ENCODE assay signal across 12 cellular contexts in the genomic region with DNA sequence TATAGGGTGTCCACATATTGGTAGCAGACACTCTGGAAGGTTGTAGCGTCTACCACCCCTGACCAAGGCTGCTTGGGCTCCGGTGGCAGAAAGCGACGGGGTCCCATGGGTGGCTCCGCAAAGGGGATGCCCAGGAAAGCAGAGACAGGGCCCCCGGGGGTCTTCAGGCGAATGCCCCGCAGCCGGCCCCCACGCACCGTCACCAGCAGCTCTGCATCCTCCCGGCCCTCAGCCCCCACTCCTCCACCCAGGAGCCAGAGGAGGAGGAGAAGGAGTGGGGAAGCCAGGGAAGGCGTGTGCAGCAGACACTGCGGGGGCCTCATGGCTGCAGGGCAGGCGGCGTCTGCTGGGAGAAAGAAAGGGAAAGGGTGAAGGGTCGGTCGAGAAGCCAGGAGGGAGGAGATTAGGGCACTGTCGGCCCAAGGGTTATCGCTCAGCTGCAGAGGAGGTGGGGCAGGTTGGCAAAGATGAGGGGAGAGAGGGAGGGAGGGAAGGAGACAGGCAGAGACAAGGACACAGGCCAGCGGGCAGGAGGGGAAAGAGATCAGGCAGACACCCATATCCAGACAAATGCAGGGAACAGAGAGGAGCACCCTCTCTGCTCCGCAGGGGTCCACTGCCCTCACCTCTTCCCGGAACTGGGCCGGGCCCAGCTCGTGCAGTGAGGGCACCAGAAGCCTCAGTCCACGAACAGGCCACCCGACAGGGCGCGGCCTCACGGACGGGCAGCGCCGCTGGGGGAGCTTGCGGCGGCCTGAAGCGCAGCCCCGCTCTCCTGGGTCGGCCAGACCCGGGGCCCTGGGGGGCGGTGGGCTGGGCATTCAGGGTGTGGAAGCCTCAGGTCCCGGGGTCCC. TPM values are rescaled to one million over a fixed set of nuclear protein-coding genes. Genes with fewer than 3 reads are reported as not detected.
A peak's percentile ranks its signal among the peaks of the same experiment; 100 is the strongest.
DNase-seq lines count a peak whose midpoint lies in the region; ATAC-seq, FAIRE-seq and TF ChIP-seq lines count a peak whose summit lies in the region.
"Had no signal": no experiment of that assay in that cellular context is flagged by ENCODE, and none has a peak within 500 bp of the region (broad histone marks: within the 10 kb centered on the region; RNA-seq: fewer than 3 reads in every experiment).

No MANE protein-coding gene starts in this region.

- peak overlapping the region; percentile 39 for H3K4me3 Mint-ChIP-seq in activated T-helper 2 cell treated with anti-CD3 and anti-CD28 coated beads, Interferon-gamma antibody, Interleukin-2, Interleukin-4, amounts not matched to agents 10 μg/mL and 5 μg/mL and 100 μg/mL, durations not matched to agents 14 hours and 24 hours and 36 hours (ENCODE audit: low read depth)
- H3K4me3 Mint-ChIP-seq in osteocyte (ENCODE audit: unreplicated experiment): no peak overlapping the region
- no peak overlapping the region for H3K4me3 Mint-ChIP-seq in T-helper 2 cell treated with Interferon-gamma antibody and Interleukin-4, amounts not matched to agents 5 μg/mL and 100 μg/mL, for 36 hours

- H3K4me3 ChIP-seq in heart right ventricle (peak overlapping the region in 7 of 10 donors; percentile 46 to 61 (median 58)), mesodermal cell (ENCODE audit: extremely low read depth, insufficient read depth, low read length, poor library complexity, severe bottlenecking) (peak overlapping the region; percentile 69)

- H3K9me3 Mint-ChIP-seq in activated T-helper 2 cell treated with anti-CD3 and anti-CD28 coated beads, Interferon-gamma antibody, Interleukin-2, Interleukin-4, amounts not matched to agents 10 μg/mL and 5 μg/mL and 100 μg/mL, durations not matched to agents 14 hours and 24 hours and 36 hours: no peaks in the 10 kb centered on the region
- H3K9me3 Mint-ChIP-seq in osteocyte (ENCODE audit: unreplicated experiment): no peaks in the 10 kb centered on the region
- H3K9me3 Mint-ChIP-seq in T-helper 2 cell treated with Interferon-gamma antibody and Interleukin-4, amounts not matched to agents 5 μg/mL and 100 μg/mL, for 36 hours: no peaks in the 10 kb centered on the region

- H3K27me3 Mint-ChIP-seq in activated T-helper 2 cell treated with anti-CD3 and anti-CD28 coated beads, Interferon-gamma antibody, Interleukin-2, Interleukin-4, amounts not matched to agents 10 μg/mL and 5 μg/mL and 100 μg/mL, durations not matched to agents 14 hours and 24 hours and 36 hours (ENCODE audit: low read depth): peaks cover 50% of the 10 kb centered on the region
- peaks cover 17% of the 10 kb centered on the region for H3K27me3 Mint-ChIP-seq in osteocyte (ENCODE audit: unreplicated experiment)
- peaks cover 55% of the 10 kb centered on the region for H3K27me3 Mint-ChIP-seq in T-helper 2 cell treated with Interferon-gamma antibody and Interleukin-4, amounts not matched to agents 5 μg/mL and 100 μg/mL, for 36 hours (ENCODE audit: low read depth)

- H3K4me1 ChIP-seq in heart right ventricle (peaks cover 8 to 46% (median 31%) of the 10 kb centered on the region in 9 donors), mesodermal cell (ENCODE audit: control insufficient read depth, insufficient read depth, low read length, poor library complexity, severe bottlenecking) (peaks cover 16% of the 10 kb centered on the region)

- H3K36me3 Mint-ChIP-seq in activated T-helper 2 cell treated with anti-CD3 and anti-CD28 coated beads, Interferon-gamma antibody, Interleukin-2, Interleukin-4, amounts not matched to agents 10 μg/mL and 5 μg/mL and 100 μg/mL, durations not matched to agents 14 hours and 24 hours and 36 hours (ENCODE audit: low read depth): no peaks in the 10 kb centered on the region
- H3K36me3 Mint-ChIP-seq in osteocyte (ENCODE audit: unreplicated experiment): no peaks in the 10 kb centered on the region
- no peaks in the 10 kb centered on the region for H3K36me3 Mint-ChIP-seq in T-helper 2 cell treated with Interferon-gamma antibody and Interleukin-4, amounts not matched to agents 5 μg/mL and 100 μg/mL, for 36 hours (ENCODE audit: low read depth)
- H3K36me3 Mint-ChIP-seq: CD4-positive, CD25-positive, alpha-beta regulatory T cell had no signal

- H3K9me3 ChIP-seq in heart right ventricle (no peaks in the 10 kb centered on the region), mesodermal cell (ENCODE audit: control insufficient read depth, low read length) (no peaks in the 10 kb centered on the region)
- H3K9me3 ChIP-seq: gastroesophageal sphincter had no signal

- 40 to 45% methylated on average over 41 of the region's 41 CpGs for WGBS in heart right ventricle, 2 donors
- WGBS in mesodermal cell (ENCODE audit: insufficient coverage in 2 of 2), 2 experiments: 43 to 54% methylated on average over 32 to 38 of the region's 41 CpGs

- H3K27ac ChIP-seq in heart right ventricle (no peak overlapping the region), mesodermal cell (ENCODE audit: low read depth, low read length, severe bottlenecking) (no peak overlapping the region)

- POLR2A ChIA-PET in GM10248 (lab: Yijun Ruan, JAX): interaction anchor here (0.6 to 0.8 kb wide), 2 partner anchors 20 to 123 kb away, joined by 3 to 4 read pairs; a partner anchor contains a TSS

- H3K36me3 ChIP-seq in heart right ventricle (no peaks in the 10 kb centered on the region), mesodermal cell (ENCODE audit: control insufficient read depth, insufficient read depth, low read length) (peaks cover 3% of the 10 kb centered on the region)
- H3K36me3 ChIP-seq: gastroesophageal sphincter had no signal

- no peak for TF ChIP-seq CTCF in heart right ventricle (IDR thresholded peaks at IDR 0.05)
- TF ChIP-seq CTCF in osteocyte (IDR thresholded peaks at IDR 0.05): no peak
- no peak for TF ChIP-seq CTCF in GM10248 (IDR thresholded peaks at IDR 0.05; ENCODE audit: control extremely low read depth, extremely low read depth, low read depth, missing control alignments)

- no peak for ATAC-seq in heart right ventricle
- no peak for ATAC-seq in left cardiac atrium
- ATAC-seq: gastroesophageal sphincter had no signal

- intact Hi-C loops in heart right ventricle (cut with DNase I) (loop anchor here in 5 of 10 donors (1.0 to 10.0 kb wide), 6 partner anchors 165 to 391 kb away; no protein-coding TSS in a partner anchor), left cardiac atrium (cut with DNase I) (loop anchor here in 1 of 2 donors (10.0 kb wide), 1 partner anchor 281 kb away; no protein-coding TSS in a partner anchor)
- intact Hi-C loops in activated T-helper 2 cell treated with anti-CD3 and anti-CD28 coated beads, Interferon-gamma antibody, Interleukin-2, Interleukin-4, amounts not matched to agents 10 μg/mL and 5 μg/mL and 100 μg/mL, durations not matched to agents 14 hours and 24 hours and 36 hours (cut with micrococcal nuclease): no loop called here

- CTCF ChIA-PET in GM10248 (lab: Yijun Ruan, JAX): interaction anchor here (0.6 to 3.5 kb wide), 11 partner anchors 11 to 389 kb away, joined by 3 to 16 read pairs (median 5); a partner anchor contains a TSS

- FAIRE-seq in urothelium cell line (lab: Jason Lieb, UNC): peak; percentile 63

- no peak overlapping the region for H3K27ac Mint-ChIP-seq in activated T-helper 2 cell treated with anti-CD3 and anti-CD28 coated beads, Interferon-gamma antibody, Interleukin-2, Interleukin-4, amounts not matched to agents 10 μg/mL and 5 μg/mL and 100 μg/mL, durations not matched to agents 14 hours and 24 hours and 36 hours
- no peak overlapping the region for H3K27ac Mint-ChIP-seq in osteocyte (ENCODE audit: unreplicated experiment)
- H3K27ac Mint-ChIP-seq in T-helper 2 cell treated with Interferon-gamma antibody and Interleukin-4, amounts not matched to agents 5 μg/mL and 100 μg/mL, for 36 hours: no peak overlapping the region
- H3K27ac Mint-ChIP-seq: CD4-positive, CD25-positive, alpha-beta regulatory T cell had no signal

- DNase-seq in heart right ventricle: no peak
- no peak for DNase-seq in left cardiac atrium
- DNase-seq in activated T-helper 2 cell treated with anti-CD3 and anti-CD28 coated beads, Interferon-gamma antibody, Interleukin-2, Interleukin-4, amounts not matched to agents 10 μg/mL and 5 μg/mL and 100 μg/mL, durations not matched to agents 14 hours and 24 hours and 36 hours (ENCODE audit: low spot score): no peak
- DNase-seq in urothelium cell line (ENCODE audit: low spot score): no peak
- no peak for DNase-seq in osteocyte (ENCODE audit: extremely low spot score, unreplicated experiment)
- DNase-seq in T-helper 2 cell treated with Interferon-gamma antibody and Interleukin-4, amounts not matched to agents 5 μg/mL and 100 μg/mL, for 36 hours (ENCODE audit: low spot score): no peak
- no peak for DNase-seq in GM10248 (ENCODE audit: extremely low spot score)
- DNase-seq: HCEC 1CT had no signal

- peaks cover 13 to 86% (median 44%) of the 10 kb centered on the region in 7 donors for H3K27me3 ChIP-seq in heart right ventricle

- peaks cover 16% of the 10 kb centered on the region for H3K4me1 Mint-ChIP-seq in activated T-helper 2 cell treated with anti-CD3 and anti-CD28 coated beads, Interferon-gamma antibody, Interleukin-2, Interleukin-4, amounts not matched to agents 10 μg/mL and 5 μg/mL and 100 μg/mL, durations not matched to agents 14 hours and 24 hours and 36 hours (ENCODE audit: low read depth)
- H3K4me1 Mint-ChIP-seq in osteocyte (ENCODE audit: unreplicated experiment): peaks cover 24% of the 10 kb centered on the region
- peaks cover 15% of the 10 kb centered on the region for H3K4me1 Mint-ChIP-seq in T-helper 2 cell treated with Interferon-gamma antibody and Interleukin-4, amounts not matched to agents 5 μg/mL and 100 μg/mL, for 36 hours (ENCODE audit: low read depth)

RNA-seq across cellular contexts. Expression of a gene that starts 1.6 kb away (rescaled TPM):
- total RNA-seq in heart right ventricle: 1 to 10 TPM in 2 of 10 donors, under 1 TPM in 8; 0.27 to 1.1 (median 0.71) TPM
- polyA plus RNA-seq in heart right ventricle: under 1 TPM; 0.80 to 0.94 TPM
- total RNA-seq in left cardiac atrium: 10 to 100 TPM in 1 of 2 donors, 1 to 10 TPM in 1; 8.5 to 30.9 TPM
- total RNA-seq in activated T-helper 2 cell treated with anti-CD3 and anti-CD28 coated beads, Interferon-gamma antibody, Interleukin-2, Interleukin-4, amounts not matched to agents 10 μg/mL and 5 μg/mL and 100 μg/mL, durations not matched to agents 14 hours and 24 hours and 36 hours: 0.09 and 0.21 TPM in 2 replicates
- polyA plus RNA-seq in mesodermal cell (2013, experiment 1 of 2): 16.8 TPM
- polyA plus RNA-seq in mesodermal cell (2013, experiment 2 of 2): 12.7 TPM
- 1.5 and 2.2 TPM in 2 replicates for total RNA-seq in osteocyte
- total RNA-seq: bronchial epithelial cell had no signal
- polyA plus RNA-seq: CD4-positive, CD25-positive, alpha-beta regulatory T cell had no signal

RNA-seq across cellular contexts. Expression of a gene that starts 4.6 kb away (rescaled TPM):
- total RNA-seq in heart right ventricle (1 to 10 TPM in 9 of 10 donors, under 1 TPM in 1; 0.99 to 3.3 (median 1.7) TPM), left cardiac atrium (1 to 10 TPM; 2.7 to 4.3 TPM), osteocyte (2.9 and 3.7 TPM in 2 replicates)
- polyA plus RNA-seq in heart right ventricle: 1 to 10 TPM; 3.1 to 3.4 TPM
- 3.8 and 5.0 TPM in 2 replicates for total RNA-seq in activated T-helper 2 cell treated with anti-CD3 and anti-CD28 coated beads, Interferon-gamma antibody, Interleukin-2, Interleukin-4, amounts not matched to agents 10 μg/mL and 5 μg/mL and 100 μg/mL, durations not matched to agents 14 hours and 24 hours and 36 hours
- polyA plus RNA-seq in mesodermal cell (2013, experiment 1 of 2): 1.5 TPM
- 0.86 TPM for polyA plus RNA-seq in mesodermal cell (2013, experiment 2 of 2)

RNA-seq across cellular contexts. Expression of a gene that starts 19.2 kb away (rescaled TPM):
- 10 to 100 TPM; 38.4 to 69.5 (median 49.6) TPM for total RNA-seq in heart right ventricle
- polyA plus RNA-seq in heart right ventricle: 10 to 100 TPM; 47.6 to 67.6 TPM
- total RNA-seq in left cardiac atrium: 10 to 100 TPM; 65.1 to 87.0 TPM
- total RNA-seq in activated T-helper 2 cell treated with anti-CD3 and anti-CD28 coated beads, Interferon-gamma antibody, Interleukin-2, Interleukin-4, amounts not matched to agents 10 μg/mL and 5 μg/mL and 100 μg/mL, durations not matched to agents 14 hours and 24 hours and 36 hours: 280 and 290 TPM in 2 replicates
- 89.6 TPM for polyA plus RNA-seq in mesodermal cell (2013, experiment 1 of 2)
- polyA plus RNA-seq in mesodermal cell (2013, experiment 2 of 2): 82.7 TPM
- total RNA-seq in osteocyte: 159 and 162 TPM in 2 replicates

RNA-seq across cellular contexts. Expression of a gene that starts 26.9 kb away (rescaled TPM):
- total RNA-seq in heart right ventricle (10 to 100 TPM; 13.0 to 23.7 (median 17.7) TPM), left cardiac atrium (10 to 100 TPM; 36.5 to 48.0 TPM), osteocyte (123 and 126 TPM in 2 replicates)
- 10 to 100 TPM; 15.4 to 26.3 TPM for polyA plus RNA-seq in heart right ventricle
- total RNA-seq in activated T-helper 2 cell treated with anti-CD3 and anti-CD28 coated beads, Interferon-gamma antibody, Interleukin-2, Interleukin-4, amounts not matched to agents 10 μg/mL and 5 μg/mL and 100 μg/mL, durations not matched to agents 14 hours and 24 hours and 36 hours: 38.5 and 38.7 TPM in 2 replicates
- polyA plus RNA-seq in mesodermal cell (2013, experiment 1 of 2): 86.0 TPM
- polyA plus RNA-seq in mesodermal cell (2013, experiment 2 of 2): 68.8 TPM

RNA-seq across cellular contexts. Expression of a gene that starts 41.6 kb away (rescaled TPM):
- total RNA-seq in heart right ventricle (10 to 100 TPM in 1 of 10 donors, 1 to 10 TPM in 9; 4.8 to 15.7 (median 6.9) TPM), left cardiac atrium (10 to 100 TPM; 13.4 to 14.7 TPM), osteocyte (32.1 and 32.4 TPM in 2 replicates)
- 10 to 100 TPM; 10.2 to 14.0 TPM for polyA plus RNA-seq in heart right ventricle
- total RNA-seq in activated T-helper 2 cell treated with anti-CD3 and anti-CD28 coated beads, Interferon-gamma antibody, Interleukin-2, Interleukin-4, amounts not matched to agents 10 μg/mL and 5 μg/mL and 100 μg/mL, durations not matched to agents 14 hours and 24 hours and 36 hours: 27.3 and 31.6 TPM in 2 replicates
- polyA plus RNA-seq in mesodermal cell (2013, experiment 1 of 2): 16.4 TPM
- polyA plus RNA-seq in mesodermal cell (2013, experiment 2 of 2): 14.7 TPM
